In the genomic region with DNA sequence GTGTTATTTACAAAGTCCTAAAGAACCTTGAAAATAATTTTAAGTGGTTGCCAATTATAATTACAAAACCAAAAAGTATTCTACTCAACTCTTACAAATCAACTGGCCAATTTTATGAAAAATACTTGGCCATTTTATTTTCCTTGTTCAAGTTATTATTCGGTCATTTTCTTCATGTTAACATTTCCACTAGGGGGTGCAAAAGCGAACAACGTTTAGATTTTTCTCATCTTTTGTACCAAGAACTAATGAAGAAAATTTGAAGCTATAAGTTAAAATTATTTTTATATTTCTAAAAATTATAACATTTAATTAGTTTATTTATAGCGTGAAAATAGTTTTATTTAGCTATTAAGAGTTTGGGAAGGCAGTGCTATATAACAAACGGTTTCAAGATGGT, we compare ENCODE assay signal across 24 cellular contexts.
DNase-seq lines count a peak whose midpoint lies in the region; ATAC-seq, FAIRE-seq and TF ChIP-seq lines count a peak whose summit lies in the region.
"Had no signal": no experiment of that assay in that cellular context is flagged by ENCODE, and none has a peak within 500 bp of the region (broad histone marks: within the 10 kb centered on the region; RNA-seq: fewer than 3 reads in every experiment).

No MANE protein-coding gene starts in this region.

- H4K20me1 ChIP-seq in HepG2 (ENCODE audit: insufficient read depth, low read length) = no peaks in the 10 kb centered on the region

- H3K36me3 Mint-ChIP-seq in HFFc6 (ENCODE audit: low read depth) = no peaks in the 10 kb centered on the region
- no peaks in the 10 kb centered on the region for H3K36me3 Mint-ChIP-seq in glutamatergic neuron (ENCODE audit: unreplicated experiment)
- no peaks in the 10 kb centered on the region for H3K36me3 Mint-ChIP-seq in T-helper 2 cell treated with Interferon-gamma antibody and Interleukin-4, amounts not matched to agents 5 μg/mL and 100 μg/mL, for 36 hours (ENCODE audit: low read depth)
- H3K36me3 Mint-ChIP-seq: CD8-positive, alpha-beta T cell; memory B cell; natural killer cell treated with Interleukin-12 subunit alpha and Interleukin-12 subunit beta and Interleukin-15 and Interleukin-18, amount 100 ng/mL, for 72 hours had no signal

- no peak for TF ChIP-seq EP300 in HepG2 (IDR thresholded peaks at IDR 0.05; ENCODE audit: low read depth in 2 of 2, low read length in 2 of 2)
- TF ChIP-seq EP300 in HepG2 (CRISPR knock-in tag; IDR thresholded peaks at IDR 0.05; ENCODE audit: borderline replicate concordance) = no peak

- intact Hi-C loops in HepG2 (cut with micrococcal nuclease; ENCODE audit: unreplicated experiment) = no loop called here

- peaks cover 68% of the 10 kb centered on the region for H3K9me3 ChIP-seq in HepG2 (ENCODE audit: low read length)
- H3K9me3 ChIP-seq: prostate gland had no signal

- no peak for TF ChIP-seq RAD21 in HepG2 (CRISPR knock-in tag; IDR thresholded peaks at IDR 0.05)

- no peak for ATAC-seq in HepG2
- no peak for ATAC-seq in GM21737 (IDR thresholded peaks at IDR 0.05; ENCODE audit: unreplicated experiment)
- ATAC-seq: activated naive CD8-positive, alpha-beta T cell treated with anti-CD3 and anti-CD28 coated beads, Interleukin-2, amount 50 U/mL, for 24 hours; CD8-positive, alpha-beta T cell; natural killer cell treated with Interleukin-12 subunit alpha and Interleukin-12 subunit beta and Interleukin-15 and Interleukin-18, amount 100 ng/mL, for 72 hours; Right ventricle myocardium inferior had no signal

- no peaks in the 10 kb centered on the region for H3K36me3 ChIP-seq in HepG2 (replicated peaks in 1 of 2; ENCODE audit: control insufficient read depth in 1 of 2, insufficient read depth in 2 of 2, low read length in 2 of 2)
- H3K36me3 ChIP-seq: brain microvascular endothelial cell, prostate gland had no signal

- no peak overlapping the region for H3K9ac ChIP-seq in HepG2 (ENCODE audit: insufficient read depth, low read depth, low read length)
- H3K9ac ChIP-seq: GM23248 had no signal

- no peaks in the 10 kb centered on the region for H3K27me3 ChIP-seq in HepG2 (ENCODE audit: control insufficient read depth in 1 of 2, insufficient read depth in 2 of 2, low read length in 2 of 2)
- H3K27me3 ChIP-seq: brain microvascular endothelial cell had no signal

- FAIRE-seq in HepG2 (lab: Jason Lieb, UNC) = no peak
- FAIRE-seq: endothelial cell of umbilical vein, urothelium cell line had no signal

- CTCF ChIA-PET in HepG2 (lab: Yijun Ruan, JAX; ENCODE audit: low intra/inter-chr PET ratio, low total read pairs) = no interaction called here

- no TSS peak for BruUV-seq in HepG2 (replicated peaks; lab: Mats Ljungman, UMichigan)

- H3K27ac ChIP-seq in 22Rv1 (no peak overlapping the region), HepG2 (ENCODE audit: extremely low read length, insufficient read depth, low read length) (no peak overlapping the region)
- H3K27ac ChIP-seq: brain microvascular endothelial cell, GM23248, prostate gland had no signal

- H3K4me2 ChIP-seq in HepG2 (ENCODE audit: low read depth, low read length) = no peak overlapping the region

- TF ChIP-seq CTCF in 22Rv1 (IDR thresholded peaks at IDR 0.05) = peak; percentile 35
- TF ChIP-seq CTCF in HFFc6 (IDR thresholded peaks at IDR 0.05) = peak; percentile 45
- TF ChIP-seq CTCF in glutamatergic neuron (IDR thresholded peaks at IDR 0.05; ENCODE audit: partially characterized antibody, unreplicated experiment) = peak; percentile 59
- no peak for TF ChIP-seq CTCF in HepG2 (CRISPR knock-in tag; IDR thresholded peaks at IDR 0.05)

- H3K27me3 Mint-ChIP-seq in HFFc6 (ENCODE audit: insufficient read depth) (no peaks in the 10 kb centered on the region), glutamatergic neuron (ENCODE audit: unreplicated experiment) (no peaks in the 10 kb centered on the region)
- H3K27me3 Mint-ChIP-seq in T-helper 2 cell treated with Interferon-gamma antibody and Interleukin-4, amounts not matched to agents 5 μg/mL and 100 μg/mL, for 36 hours (ENCODE audit: low read depth) = no peaks in the 10 kb centered on the region
- H3K27me3 Mint-ChIP-seq: activated CD4-positive, alpha-beta T cell treated with anti-CD3 and anti-CD28 coated beads, Interleukin-2, amount 10 ng/mL, durations not matched to agents 24 days and 14 days; activated naive CD8-positive, alpha-beta T cell treated with anti-CD3 and anti-CD28 coated beads, Interleukin-2, amount 50 U/mL, for 24 hours; memory B cell; natural killer cell treated with Interleukin-12 subunit alpha and Interleukin-12 subunit beta and Interleukin-15 and Interleukin-18, amount 100 ng/mL, for 72 hours had no signal

- POLR2A ChIA-PET in HepG2 (lab: Yijun Ruan, JAX) = no interaction called here

- no peak for DNase-seq in HFFc6
- peak; percentile 4 for DNase-seq in RPMI8226
- no peak for DNase-seq in glutamatergic neuron
- no peak for DNase-seq in HepG2 (ENCODE audit: low spot score)
- DNase-seq in NCI-H510A treated with DMSO at 0.1 percent for 48 hours (lab: John Stamatoyannopoulos, UW) = no peak
- DNase-seq in T-helper 2 cell treated with Interferon-gamma antibody and Interleukin-4, amounts not matched to agents 5 μg/mL and 100 μg/mL, for 36 hours (ENCODE audit: low spot score) = no peak
- DNase-seq: activated CD4-positive, alpha-beta T cell treated with anti-CD3 and anti-CD28 coated beads, Interleukin-2, amount 10 ng/mL, durations not matched to agents 24 days and 14 days; activated naive CD8-positive, alpha-beta T cell treated with anti-CD3 and anti-CD28 coated beads, Interleukin-2, amount 50 U/mL, for 24 hours; brain microvascular endothelial cell; CD8-positive, alpha-beta T cell; cortex of kidney; foreskin fibroblast; GM23248; NCI-H1417 treated with DMSO at 0.1 percent for 48 hours; stimulated activated CD4-positive, alpha-beta T cell treated with anti-CD3 and anti-CD28 coated beads, Interleukin-4, amount 100 ng/mL, for 24 hours had no signal

- no peak overlapping the region for H2AFZ ChIP-seq in HepG2 (ENCODE audit: low read length)
- H2AFZ ChIP-seq: GM23248 had no signal

- H3K79me2 ChIP-seq in HepG2 (ENCODE audit: insufficient read depth, low read length) = no peaks in the 10 kb centered on the region

- no peaks in the 10 kb centered on the region for H3K4me1 ChIP-seq in HepG2 (ENCODE audit: insufficient read depth, low read length)
- H3K4me1 ChIP-seq: prostate gland had no signal

- no peaks in the 10 kb centered on the region for H3K4me1 Mint-ChIP-seq in HFFc6 (ENCODE audit: low read depth)
- H3K4me1 Mint-ChIP-seq in glutamatergic neuron (ENCODE audit: low read depth, unreplicated experiment) = no peaks in the 10 kb centered on the region
- no peaks in the 10 kb centered on the region for H3K4me1 Mint-ChIP-seq in T-helper 2 cell treated with Interferon-gamma antibody and Interleukin-4, amounts not matched to agents 5 μg/mL and 100 μg/mL, for 36 hours (ENCODE audit: low read depth)
- H3K4me1 Mint-ChIP-seq: activated CD4-positive, alpha-beta T cell treated with anti-CD3 and anti-CD28 coated beads, Interleukin-2, amount 10 ng/mL, durations not matched to agents 24 days and 14 days; activated naive CD8-positive, alpha-beta T cell treated with anti-CD3 and anti-CD28 coated beads, Interleukin-2, amount 50 U/mL, for 24 hours; memory B cell had no signal

- no peak overlapping the region for H3K4me3 Mint-ChIP-seq in HFFc6
- H3K4me3 Mint-ChIP-seq in glutamatergic neuron (ENCODE audit: unreplicated experiment) = no peak overlapping the region
- H3K4me3 Mint-ChIP-seq in T-helper 2 cell treated with Interferon-gamma antibody and Interleukin-4, amounts not matched to agents 5 μg/mL and 100 μg/mL, for 36 hours = no peak overlapping the region
- H3K4me3 Mint-ChIP-seq: activated CD4-positive, alpha-beta T cell treated with anti-CD3 and anti-CD28 coated beads, Interleukin-2, amount 10 ng/mL, durations not matched to agents 24 days and 14 days; activated naive CD8-positive, alpha-beta T cell treated with anti-CD3 and anti-CD28 coated beads, Interleukin-2, amount 50 U/mL, for 24 hours; CD8-positive, alpha-beta T cell; memory B cell; natural killer cell treated with Interleukin-12 subunit alpha and Interleukin-12 subunit beta and Interleukin-15 and Interleukin-18, amount 100 ng/mL, for 72 hours had no signal

- no peak for TF ChIP-seq POLR2A in HepG2 (IDR thresholded peaks at IDR 0.05; ENCODE audit: insufficient read depth in 1 of 2, low read depth in 2 of 2, low read length in 2 of 2)

- WGBS in HepG2 (ENCODE audit: low lambda C conversion rate) = 19% methylated on average over 5 of the region's 5 CpGs

- H3K27ac Mint-ChIP-seq in HFFc6 = no peak overlapping the region
- no peak overlapping the region for H3K27ac Mint-ChIP-seq in glutamatergic neuron (ENCODE audit: unreplicated experiment)
- H3K27ac Mint-ChIP-seq in T-helper 2 cell treated with Interferon-gamma antibody and Interleukin-4, amounts not matched to agents 5 μg/mL and 100 μg/mL, for 36 hours = no peak overlapping the region
- H3K27ac Mint-ChIP-seq: activated CD4-positive, alpha-beta T cell treated with anti-CD3 and anti-CD28 coated beads, Interleukin-2, amount 10 ng/mL, durations not matched to agents 24 days and 14 days; activated naive CD8-positive, alpha-beta T cell treated with anti-CD3 and anti-CD28 coated beads, Interleukin-2, amount 50 U/mL, for 24 hours; activated T-helper 2 cell treated with anti-CD3 and anti-CD28 coated beads, Interferon-gamma antibody, Interleukin-2, Interleukin-4, amounts not matched to agents 10 μg/mL and 5 μg/mL and 100 μg/mL, durations not matched to agents 14 hours and 24 hours and 36 hours; CD8-positive, alpha-beta T cell; memory B cell; natural killer cell treated with Interleukin-12 subunit alpha and Interleukin-12 subunit beta and Interleukin-15 and Interleukin-18, amount 100 ng/mL, for 72 hours had no signal

- H3K4me3 ChIP-seq in HepG2 (replicated peaks in 1 of 3; ENCODE audit: insufficient read depth in 1 of 3, low read depth in 2 of 3, low read length in 3 of 3) = no peak overlapping the region
- H3K4me3 ChIP-seq: GM23248, prostate gland had no signal

- in situ Hi-C loops in HepG2 (cut with HindIII; ENCODE audit: extremely low pct_ligation_motif_present, low pct_unique_long_range_greater_than_20kb) = no loop called here

- H3K9me3 Mint-ChIP-seq in HFFc6 (peaks cover 36% of the 10 kb centered on the region), glutamatergic neuron (ENCODE audit: unreplicated experiment) (no peaks in the 10 kb centered on the region)
- H3K9me3 Mint-ChIP-seq in T-helper 2 cell treated with Interferon-gamma antibody and Interleukin-4, amounts not matched to agents 5 μg/mL and 100 μg/mL, for 36 hours = peaks cover 13% of the 10 kb centered on the region
- H3K9me3 Mint-ChIP-seq: activated CD4-positive, alpha-beta T cell treated with anti-CD3 and anti-CD28 coated beads, Interleukin-2, amount 10 ng/mL, durations not matched to agents 24 days and 14 days had no signal

TF ChIP-seq in HepG2, 621 proteins besides CTCF, POLR2A, EP300 and RAD21 (continues in another document):
- no peak for TF ChIP-seq BHLHE40 (IDR thresholded peaks at IDR 0.05; ENCODE audit: low read length)
